Comparison of ENCODE assay signal across 9 cellular contexts in genomic region chr2:54945401-54946219, GRCh38.
DNase-seq lines count a peak whose midpoint lies in the region; ATAC-seq and TF ChIP-seq lines count a peak whose summit lies in the region.
"Had no signal": no experiment of that assay in that cellular context is flagged by ENCODE, and none has a peak within 500 bp of the region (broad histone marks: within the 10 kb centered on the region; RNA-seq: fewer than 3 reads in every experiment).

No MANE protein-coding gene starts in this region.

- POLR2A ChIA-PET in SK-N-SH (lab: Yijun Ruan, JAX): no interaction called here

- no peaks in the 10 kb centered on the region for H3K4me1 ChIP-seq in SK-N-SH (ENCODE audit: control insufficient read depth in 1 of 2, insufficient read depth in 2 of 2, low read depth in 1 of 2, low read length in 1 of 2)
- H3K4me1 ChIP-seq in MM.1S (ENCODE audit: low read length): peaks cover 12% of the 10 kb centered on the region
- peaks cover 8% of the 10 kb centered on the region for H3K4me1 ChIP-seq in ovary (ENCODE audit: insufficient read depth)

- H3K4me3 ChIP-seq in SK-N-SH (ENCODE audit: low read depth in 2 of 2, low read length in 1 of 2) (no peak overlapping the region), MM.1S (ENCODE audit: low read length) (no peak overlapping the region), ovary (no peak overlapping the region)
- H3K4me3 ChIP-seq: BLaER1 treated with 17β-estradiol and CSF1 and Interleukin-3, amounts not matched to agents 10 nM and 100 nM had no signal

- peak overlapping the region in 1 of 2 donors; percentile 41 for H3K4me3 Mint-ChIP-seq in effector memory CD8-positive, alpha-beta T cell

- H3F3A ChIP-seq in SK-N-SH (replicated peaks; ENCODE audit: insufficient read depth) (no peaks in the 10 kb centered on the region), MM.1S (ENCODE audit: insufficient read depth, low read length) (no peaks in the 10 kb centered on the region)

- 70% methylated on average over 7 of the region's 8 CpGs for WGBS in SK-N-SH (ENCODE audit: low lambda C conversion rate)
- 33 to 41% (median 34%) methylated on average over 8 of the region's 8 CpGs for WGBS in ovary, 3 donors

- no peaks in the 10 kb centered on the region for H4K20me1 ChIP-seq in SK-N-SH (ENCODE audit: insufficient read depth)
- no peaks in the 10 kb centered on the region for H4K20me1 ChIP-seq in MM.1S (ENCODE audit: insufficient read depth, low read length)
- H4K20me1 ChIP-seq: BLaER1 treated with 17β-estradiol and CSF1 and Interleukin-3, amounts not matched to agents 10 nM and 100 nM had no signal

- CTCF ChIA-PET in SK-N-SH (lab: Yijun Ruan, JAX): interaction anchor here (1.5 kb wide), 1 partner anchor 223 kb away, joined by 4 read pairs; no protein-coding TSS in a partner anchor

- H3K9me3 Mint-ChIP-seq in effector memory CD8-positive, alpha-beta T cell: no peaks in the 10 kb centered on the region

- H3K9me3 ChIP-seq in SK-N-SH (no peaks in the 10 kb centered on the region), MM.1S (replicated peaks; ENCODE audit: insufficient read depth, low read length) (no peaks in the 10 kb centered on the region), ovary (no peaks in the 10 kb centered on the region)
- H3K9me3 ChIP-seq: BLaER1 treated with 17β-estradiol and CSF1 and Interleukin-3, amounts not matched to agents 10 nM and 100 nM had no signal

- no peak overlapping the region for H3K4me2 ChIP-seq in SK-N-SH
- no peak overlapping the region for H3K4me2 ChIP-seq in MM.1S (ENCODE audit: low read depth, low read length)
- H3K4me2 ChIP-seq: BLaER1 treated with 17β-estradiol and CSF1 and Interleukin-3, amounts not matched to agents 10 nM and 100 nM had no signal

- H3K4me1 Mint-ChIP-seq in effector memory CD8-positive, alpha-beta T cell (ENCODE audit: low read depth in 2 of 2): peaks cover 11 to 14% of the 10 kb centered on the region in 2 donors

- no peaks in the 10 kb centered on the region for H3K36me3 Mint-ChIP-seq in effector memory CD8-positive, alpha-beta T cell (ENCODE audit: insufficient read depth)

- no peak for TF ChIP-seq POLR2A in ovary (IDR thresholded peaks at IDR 0.05)

- intact Hi-C loops in ovary (cut with DNase I): no loop called here

- TF ChIP-seq RAD21 in SK-N-SH (IDR thresholded peaks at IDR 0.05; ENCODE audit: low read length): no peak

- H3K27me3 Mint-ChIP-seq in effector memory CD8-positive, alpha-beta T cell: peaks cover 6 to 16% of the 10 kb centered on the region in 2 donors

- ATAC-seq in SK-N-SH treated with all-trans-retinoic acid at 6 μM for 48 hours (peak; percentile 35), GM19324 (IDR thresholded peaks at IDR 0.05; ENCODE audit: low FRiP score, unreplicated experiment) (no peak), HG02623 (IDR thresholded peaks at IDR 0.05; ENCODE audit: unreplicated experiment) (no peak)
- no peak for ATAC-seq in effector memory CD8-positive, alpha-beta T cell (replicated peaks)

- DNase-seq in SK-N-SH: no peak
- DNase-seq in MM.1S: peak; percentile 57
- no peak for DNase-seq in effector memory CD8-positive, alpha-beta T cell
- peak; percentile 48 to 63 (median 57) for DNase-seq in ovary
- DNase-seq in NCI-H510A (lab: John Stamatoyannopoulos, UW): no peak

- TF ChIP-seq EP300 in SK-N-SH (IDR thresholded peaks at IDR 0.05; ENCODE audit: borderline replicate concordance in 1 of 2, low read depth in 1 of 2, low read length in 1 of 2): no peak
- TF ChIP-seq EP300 in ovary (IDR thresholded peaks at IDR 0.05): no peak

- H3K27me3 ChIP-seq in SK-N-SH (ENCODE audit: insufficient read depth) (no peaks in the 10 kb centered on the region), MM.1S (replicated peaks; ENCODE audit: insufficient read depth, low read length) (no peaks in the 10 kb centered on the region), ovary (no peaks in the 10 kb centered on the region)
- H3K27me3 ChIP-seq: BLaER1 treated with 17β-estradiol and CSF1 and Interleukin-3, amounts not matched to agents 10 nM and 100 nM had no signal

- H2AFZ ChIP-seq in SK-N-SH (ENCODE audit: low read depth) (no peak overlapping the region), MM.1S (ENCODE audit: low read length) (peak overlapping the region; percentile 12)

- H3K27ac Mint-ChIP-seq in effector memory CD8-positive, alpha-beta T cell: peak overlapping the region; percentile 53 to 88

- TF ChIP-seq CTCF in SK-N-SH (IDR thresholded peaks at IDR 0.05) (no peak), MM.1S (IDR thresholded peaks at IDR 0.05; ENCODE audit: low read length) (no peak), ovary (IDR thresholded peaks at IDR 0.05) (no peak)

- H3K27ac ChIP-seq in SK-N-SH (ENCODE audit: low read depth in 2 of 2, low read length in 1 of 2) (no peak overlapping the region), MM.1S (ENCODE audit: low read length) (peak overlapping the region; percentile 3; the same call in 1 of the 2 replicates), ovary (peak overlapping the region; percentile 28 to 75)
- H3K27ac ChIP-seq: BLaER1 treated with 17β-estradiol and CSF1 and Interleukin-3, amounts not matched to agents 10 nM and 100 nM had no signal

- no peaks in the 10 kb centered on the region for H3K9me2 ChIP-seq in SK-N-SH
- no peaks in the 10 kb centered on the region for H3K9me2 ChIP-seq in MM.1S (replicated peaks; ENCODE audit: insufficient read depth, low read length)

- H3K36me3 ChIP-seq in SK-N-SH (replicated peaks in 1 of 2; ENCODE audit: control insufficient read depth in 1 of 2, insufficient read depth in 2 of 2, low read length in 1 of 2) (no peaks in the 10 kb centered on the region), MM.1S (replicated peaks; ENCODE audit: insufficient read depth, low read length) (no peaks in the 10 kb centered on the region), ovary (no peaks in the 10 kb centered on the region)
- H3K36me3 ChIP-seq: BLaER1 treated with 17β-estradiol and CSF1 and Interleukin-3, amounts not matched to agents 10 nM and 100 nM had no signal

- H3K79me2 ChIP-seq in SK-N-SH (ENCODE audit: insufficient read depth) (no peaks in the 10 kb centered on the region), MM.1S (ENCODE audit: low read length) (no peaks in the 10 kb centered on the region)

- H3K9ac ChIP-seq in SK-N-SH: no peak overlapping the region
- H3K9ac ChIP-seq in MM.1S (ENCODE audit: low read length): no peak overlapping the region
- H3K9ac ChIP-seq: BLaER1 treated with 17β-estradiol and CSF1 and Interleukin-3, amounts not matched to agents 10 nM and 100 nM had no signal

TF ChIP-seq in SK-N-SH treated with all-trans-retinoic acid at 6 μM for 48 hours, 23 proteins besides CTCF, POLR2A, EP300 and RAD21 (continues in another document):
- TF ChIP-seq, protein P1, sequence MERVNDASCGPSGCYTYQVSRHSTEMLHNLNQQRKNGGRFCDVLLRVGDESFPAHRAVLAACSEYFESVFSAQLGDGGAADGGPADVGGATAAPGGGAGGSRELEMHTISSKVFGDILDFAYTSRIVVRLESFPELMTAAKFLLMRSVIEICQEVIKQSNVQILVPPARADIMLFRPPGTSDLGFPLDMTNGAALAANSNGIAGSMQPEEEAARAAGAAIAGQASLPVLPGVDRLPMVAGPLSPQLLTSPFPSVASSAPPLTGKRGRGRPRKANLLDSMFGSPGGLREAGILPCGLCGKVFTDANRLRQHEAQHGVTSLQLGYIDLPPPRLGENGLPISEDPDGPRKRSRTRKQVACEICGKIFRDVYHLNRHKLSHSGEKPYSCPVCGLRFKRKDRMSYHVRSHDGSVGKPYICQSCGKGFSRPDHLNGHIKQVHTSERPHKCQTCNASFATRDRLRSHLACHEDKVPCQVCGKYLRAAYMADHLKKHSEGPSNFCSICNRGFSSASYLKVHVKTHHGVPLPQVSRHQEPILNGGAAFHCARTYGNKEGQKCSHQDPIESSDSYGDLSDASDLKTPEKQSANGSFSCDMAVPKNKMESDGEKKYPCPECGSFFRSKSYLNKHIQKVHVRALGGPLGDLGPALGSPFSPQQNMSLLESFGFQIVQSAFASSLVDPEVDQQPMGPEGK (CRISPR knock-in tag; IDR thresholded peaks at IDR 0.05; ENCODE audit: borderline replicate concordance): no peak
- TF ChIP-seq CSDC2 (CRISPR knock-in tag; IDR thresholded peaks at IDR 0.05) (no peak), PPARA (CRISPR knock-in tag; IDR thresholded peaks at IDR 0.05; ENCODE audit: borderline replicate concordance) (no peak), OSR1 (CRISPR knock-in tag; IDR thresholded peaks at IDR 0.05) (no peak), ARNTL (CRISPR knock-in tag; IDR thresholded peaks at IDR 0.05; ENCODE audit: borderline replicate concordance, low read depth) (no peak)

TF ChIP-seq in SK-N-SH, 30 proteins besides CTCF, POLR2A, EP300 and RAD21 (continues in another document):
- no peak for TF ChIP-seq TEAD4 (IDR thresholded peaks at IDR 0.05; ENCODE audit: borderline replicate concordance, insufficient read depth)
- TF ChIP-seq, protein P2, sequence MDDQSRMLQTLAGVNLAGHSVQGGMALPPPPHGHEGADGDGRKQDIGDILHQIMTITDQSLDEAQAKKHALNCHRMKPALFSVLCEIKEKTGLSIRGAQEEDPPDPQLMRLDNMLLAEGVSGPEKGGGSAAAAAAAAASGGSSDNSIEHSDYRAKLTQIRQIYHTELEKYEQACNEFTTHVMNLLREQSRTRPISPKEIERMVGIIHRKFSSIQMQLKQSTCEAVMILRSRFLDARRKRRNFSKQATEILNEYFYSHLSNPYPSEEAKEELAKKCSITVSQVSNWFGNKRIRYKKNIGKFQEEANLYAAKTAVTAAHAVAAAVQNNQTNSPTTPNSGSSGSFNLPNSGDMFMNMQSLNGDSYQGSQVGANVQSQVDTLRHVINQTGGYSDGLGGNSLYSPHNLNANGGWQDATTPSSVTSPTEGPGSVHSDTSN (IDR thresholded peaks at IDR 0.05): no peak
- no peak for TF ChIP-seq EZH2phosphoT487 (IDR thresholded peaks at IDR 0.05; ENCODE audit: borderline replicate concordance, low read depth)
- no peak for TF ChIP-seq FOSL2 (IDR thresholded peaks at IDR 0.05; ENCODE audit: borderline replicate concordance, low read depth)
- no peak for TF ChIP-seq YY1 (IDR thresholded peaks at IDR 0.05; ENCODE audit: low read depth)
- no peak for TF ChIP-seq JUND (IDR thresholded peaks at IDR 0.05)
- TF ChIP-seq, protein P3, sequence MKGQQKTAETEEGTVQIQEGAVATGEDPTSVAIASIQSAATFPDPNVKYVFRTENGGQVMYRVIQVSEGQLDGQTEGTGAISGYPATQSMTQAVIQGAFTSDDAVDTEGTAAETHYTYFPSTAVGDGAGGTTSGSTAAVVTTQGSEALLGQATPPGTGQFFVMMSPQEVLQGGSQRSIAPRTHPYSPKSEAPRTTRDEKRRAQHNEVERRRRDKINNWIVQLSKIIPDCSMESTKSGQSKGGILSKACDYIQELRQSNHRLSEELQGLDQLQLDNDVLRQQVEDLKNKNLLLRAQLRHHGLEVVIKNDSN (IDR thresholded peaks at IDR 0.05; ENCODE audit: borderline replicate concordance, low read depth): no peak
- no peak for TF ChIP-seq TAF1 (IDR thresholded peaks at IDR 0.05; ENCODE audit: borderline replicate concordance, low read depth, low read length)
- TF ChIP-seq SIN3A (IDR thresholded peaks at IDR 0.05; ENCODE audit: borderline replicate concordance, low read depth, low read length): no peak
- TF ChIP-seq NRF1 (IDR thresholded peaks at IDR 0.05; ENCODE audit: low read depth, low read length): no peak

Comparison
In these comparisons a context has a peak if more than half of its experiments do, and no peak if none do; other contexts are left out.
1. DNase-seq: peak in MM.1S (single experiment) and ovary (5 of 5); none in SK-N-SH (single experiment), effector memory CD8-positive, alpha-beta T cell (0 of 3) and NCI-H510A (single experiment).
2. H3K27ac ChIP-seq: peak in MM.1S (single experiment) and ovary (2 of 2); none in SK-N-SH (0 of 2).